Comparison of ENCODE assay signal across 20 cellular contexts in genomic region chr1:5913078-5913845, GRCh38.
DNase-seq lines count a peak whose midpoint lies in the region; ATAC-seq and TF ChIP-seq lines count a peak whose summit lies in the region.
"Had no signal": no experiment of that assay in that cellular context is flagged by ENCODE, and none has a peak within 500 bp of the region (broad histone marks: within the 10 kb centered on the region; RNA-seq: fewer than 3 reads in every experiment).

No MANE protein-coding gene starts in this region.

- no peak for ATAC-seq in Right ventricle myocardium inferior
- no peak for ATAC-seq in GM21381 (IDR thresholded peaks at IDR 0.05; ENCODE audit: unreplicated experiment)
- ATAC-seq: A549; activated CD4-positive, CD25-positive, alpha-beta regulatory T cell treated with anti-CD3 and anti-CD28 coated beads, Interleukin-2, amount 50 U/mL, for 24 hours; activated naive CD4-positive, alpha-beta T cell treated with anti-CD3 and anti-CD28 coated beads, Interleukin-2, amount 50 U/mL, for 72 hours; pancreas; right lobe of liver had no signal

- peaks cover 27% of the 10 kb centered on the region for H3K4me1 Mint-ChIP-seq in chondrocyte (ENCODE audit: low read depth)
- peaks cover 27% of the 10 kb centered on the region for H3K4me1 Mint-ChIP-seq in mesothelial cell of epicardium

- DNase-seq in cardiac septum (ENCODE audit: low spot score) (peak; percentile 62), Right ventricle myocardium inferior (ENCODE audit: missing footprints) (no peak), chondrocyte (ENCODE audit: low spot score) (peak; percentile 52), mesothelial cell of epicardium (ENCODE audit: low spot score in 2 of 2, unreplicated experiment in 2 of 2) (peak in 1 of 2 experiments; percentile 35), ureter (ENCODE audit: low spot score) (peak; percentile 26), DMS 273 treated with DMSO at 0.1 percent for 48 hours (lab: John Stamatoyannopoulos, UW) (no peak), NOMO-1 treated with DMSO at 0.1 percent for 48 hours (lab: John Stamatoyannopoulos, UW; ENCODE audit: unreplicated experiment) (no peak)
- DNase-seq: GM23248; KG1; NCI-H1092; NCI-H2081 treated with DMSO at 0.1 percent for 48 hours; NK-92 treated with Interleukin-12 subunit alpha and Interleukin-12 subunit beta, amount 100 ng/mL, for 24 hours; pancreas; SK-N-SH; T1000 had no signal

- TF ChIP-seq CTCF in chondrocyte (IDR thresholded peaks at IDR 0.05) (no peak), mesothelial cell of epicardium (IDR thresholded peaks at IDR 0.05; ENCODE audit: unreplicated experiment) (no peak)

- no peaks in the 10 kb centered on the region for H3K9me3 Mint-ChIP-seq in chondrocyte (ENCODE audit: low read depth)
- no peaks in the 10 kb centered on the region for H3K9me3 Mint-ChIP-seq in mesothelial cell of epicardium
- H3K9me3 Mint-ChIP-seq: activated naive CD4-positive, alpha-beta T cell treated with anti-CD3 and anti-CD28 coated beads, Interleukin-2, amount 50 U/mL, for 72 hours had no signal

- H3K27me3 Mint-ChIP-seq in chondrocyte (ENCODE audit: low read depth) (no peaks in the 10 kb centered on the region), mesothelial cell of epicardium (ENCODE audit: low read depth) (no peaks in the 10 kb centered on the region)

- no peaks in the 10 kb centered on the region for H3K36me3 Mint-ChIP-seq in chondrocyte (ENCODE audit: low read depth)
- H3K36me3 Mint-ChIP-seq in mesothelial cell of epicardium = no peaks in the 10 kb centered on the region
- H3K36me3 Mint-ChIP-seq: activated naive CD4-positive, alpha-beta T cell treated with anti-CD3 and anti-CD28 coated beads, Interleukin-2, amount 50 U/mL, for 72 hours had no signal

- H3K4me3 Mint-ChIP-seq in chondrocyte (ENCODE audit: unreplicated experiment) (no peak overlapping the region), mesothelial cell of epicardium (no peak overlapping the region)

- intact Hi-C loops in cardiac septum (cut with DNase I) (no loop called here), Right ventricle myocardium inferior (cut with DNase I) (no loop called here)

- H3K27ac Mint-ChIP-seq in chondrocyte (ENCODE audit: unreplicated experiment) (no peak overlapping the region), mesothelial cell of epicardium (peak overlapping the region; percentile 67)
- H3K27ac Mint-ChIP-seq: activated naive CD4-positive, alpha-beta T cell treated with anti-CD3 and anti-CD28 coated beads, Interleukin-2, amount 50 U/mL, for 72 hours had no signal

Comparison
In these comparisons a context has a peak if more than half of its experiments do, and no peak if none do; other contexts are left out.
1. DNase-seq: peak in cardiac septum (single experiment), chondrocyte (single experiment) and ureter (single experiment); none in Right ventricle myocardium inferior (single experiment), DMS 273 treated with DMSO at 0.1 percent for 48 hours (single experiment) and NOMO-1 treated with DMSO at 0.1 percent for 48 hours (single experiment).